ENCODE assay signal across 27 cellular contexts in genomic region chr5:149200355-149200754, GRCh38. TPM values are rescaled to one million over a fixed set of nuclear protein-coding genes. Genes with fewer than 3 reads are reported as not detected.
"Had no signal": no experiment of that assay in that cellular context is flagged by ENCODE, and none has a peak within 500 bp of the region (broad histone marks: within the 10 kb centered on the region; RNA-seq: fewer than 3 reads in every experiment).

No MANE protein-coding gene starts in this region.

- H3K36me3 ChIP-seq: colonic mucosa, sigmoid colon had no signal

- FAIRE-seq: islet of Langerhans, small intestine had no signal

- H3K4me3 Mint-ChIP-seq: activated B cell treated with CpG ODN at 0.5 μM for 24 hours; activated CD8-positive, alpha-beta T cell treated with anti-CD3 and anti-CD28 coated beads for 36 hours; activated naive CD8-positive, alpha-beta T cell treated with anti-CD3 and anti-CD28 coated beads for 36 hours; memory B cell; natural killer cell treated with Interleukin-12 subunit alpha and Interleukin-12 subunit beta and Interleukin-15 and Interleukin-18, amount 100 ng/mL, for 72 hours; stimulated activated memory B cell treated with anti-CD40 and anti-IgM and Interleukin-4, amounts not matched to agents 10 μg/mL and 1 μg/mL and 100 μg/mL, for 72 hours; T-helper 2 cell treated with Interferon-gamma antibody and Interleukin-4, amounts not matched to agents 5 μg/mL and 100 μg/mL, for 36 hours had no signal

- H3K27ac Mint-ChIP-seq: activated B cell treated with CpG ODN at 0.5 μM for 24 hours; activated CD8-positive, alpha-beta T cell treated with anti-CD3 and anti-CD28 coated beads for 36 hours; activated naive CD8-positive, alpha-beta T cell treated with anti-CD3 and anti-CD28 coated beads for 36 hours; memory B cell; natural killer cell treated with Interleukin-12 subunit alpha and Interleukin-12 subunit beta and Interleukin-15 and Interleukin-18, amount 100 ng/mL, for 72 hours; stimulated activated memory B cell treated with anti-CD40 and anti-IgM and Interleukin-4, amounts not matched to agents 10 μg/mL and 1 μg/mL and 100 μg/mL, for 72 hours; T-helper 2 cell treated with Interferon-gamma antibody and Interleukin-4, amounts not matched to agents 5 μg/mL and 100 μg/mL, for 36 hours had no signal

- H3K9me3 Mint-ChIP-seq: activated B cell treated with CpG ODN at 0.5 μM for 24 hours; activated CD8-positive, alpha-beta T cell treated with anti-CD3 and anti-CD28 coated beads for 36 hours; activated naive CD8-positive, alpha-beta T cell treated with anti-CD3 and anti-CD28 coated beads for 36 hours; memory B cell; natural killer cell treated with Interleukin-12 subunit alpha and Interleukin-12 subunit beta and Interleukin-15 and Interleukin-18, amount 100 ng/mL, for 72 hours; stimulated activated memory B cell treated with anti-CD40 and anti-IgM and Interleukin-4, amounts not matched to agents 10 μg/mL and 1 μg/mL and 100 μg/mL, for 72 hours; T-helper 2 cell treated with Interferon-gamma antibody and Interleukin-4, amounts not matched to agents 5 μg/mL and 100 μg/mL, for 36 hours had no signal

- H3K4me1 Mint-ChIP-seq: activated B cell treated with CpG ODN at 0.5 μM for 24 hours; activated naive CD8-positive, alpha-beta T cell treated with anti-CD3 and anti-CD28 coated beads for 36 hours; memory B cell; stimulated activated memory B cell treated with anti-CD40 and anti-IgM and Interleukin-4, amounts not matched to agents 10 μg/mL and 1 μg/mL and 100 μg/mL, for 72 hours had no signal

- H3K27me3 ChIP-seq: adrenal gland, body of pancreas, colonic mucosa, sigmoid colon, stomach, suprapubic skin, tibial artery had no signal

- H3K27me3 Mint-ChIP-seq: activated CD8-positive, alpha-beta T cell treated with anti-CD3 and anti-CD28 coated beads for 36 hours; activated naive CD8-positive, alpha-beta T cell treated with anti-CD3 and anti-CD28 coated beads for 36 hours; memory B cell; stimulated activated memory B cell treated with anti-CD40 and anti-IgM and Interleukin-4, amounts not matched to agents 10 μg/mL and 1 μg/mL and 100 μg/mL, for 72 hours had no signal

- H3K4me1 ChIP-seq: adrenal gland, body of pancreas, colonic mucosa, sigmoid colon, tibial artery had no signal

- H3K36me3 Mint-ChIP-seq: activated naive CD8-positive, alpha-beta T cell treated with anti-CD3 and anti-CD28 coated beads for 36 hours; memory B cell; natural killer cell treated with Interleukin-12 subunit alpha and Interleukin-12 subunit beta and Interleukin-15 and Interleukin-18, amount 100 ng/mL, for 72 hours; stimulated activated memory B cell treated with anti-CD40 and anti-IgM and Interleukin-4, amounts not matched to agents 10 μg/mL and 1 μg/mL and 100 μg/mL, for 72 hours had no signal

- ATAC-seq: activated CD8-positive, alpha-beta T cell treated with anti-CD3 and anti-CD28 coated beads for 36 hours; body of pancreas; esophagus mucosa; stimulated activated memory B cell treated with anti-CD40 and anti-IgM and Interleukin-4, amounts not matched to agents 10 μg/mL and 1 μg/mL and 100 μg/mL, for 72 hours had no signal

- H3K9me3 ChIP-seq: adrenal gland, body of pancreas, colonic mucosa, sigmoid colon, stomach, suprapubic skin, tibial artery had no signal

- H3K4me3 ChIP-seq: adrenal gland, body of pancreas, colonic mucosa, sigmoid colon, stomach, suprapubic skin, tibial artery had no signal

- H3K27ac ChIP-seq: adrenal gland, body of pancreas, colonic mucosa, sigmoid colon, stomach, suprapubic skin, tibial artery had no signal

- DNase-seq: activated B cell treated with CpG ODN at 0.5 μM for 24 hours; activated CD4-positive, alpha-beta T cell treated with anti-CD3 and anti-CD28 coated beads, Interleukin-2, amount 50 U/mL, for 1 hour; activated CD8-positive, alpha-beta T cell treated with anti-CD3 and anti-CD28 coated beads for 36 hours; activated effector memory CD4-positive, alpha-beta T cell treated with Interleukin-2 at 50 U/mL for 16 hours; activated naive CD4-positive, alpha-beta T cell treated with Interleukin-2 at 50 U/mL for 16 hours; activated naive CD8-positive, alpha-beta T cell treated with anti-CD3 and anti-CD28 coated beads for 36 hours; activated T-cell treated with anti-CD3 and anti-CD28 coated beads for 4 hours; adrenal gland; aorta; body of pancreas; cerebellar nuclear complex; colonic mucosa; foreskin melanocyte; sigmoid colon; small intestine; stimulated activated CD4-positive, alpha-beta T cell treated with anti-CD3 and anti-CD28 coated beads, Interleukin-4, amount 100 ng/mL, for 4 hours; stimulated activated CD8-positive, alpha-beta memory T cell treated with anti-CD3 and anti-CD28 coated beads, Interleukin-4, amount 100 ng/mL, for 48 hours; stomach; T-helper 1 cell; tibial artery had no signal

RNA-seq across cellular contexts. Expression of gene ABLIM3, which starts 59.1 kb away (rescaled TPM):
- total RNA-seq: activated B cell treated with CpG ODN at 0.5 μM for 24 hours; activated CD8-positive, alpha-beta T cell treated with anti-CD3 and anti-CD28 coated beads for 36 hours; activated naive CD8-positive, alpha-beta T cell treated with anti-CD3 and anti-CD28 coated beads for 36 hours; natural killer cell treated with Interleukin-12 subunit alpha and Interleukin-12 subunit beta and Interleukin-15 and Interleukin-18, amount 100 ng/mL, for 72 hours had no signal
